Comparison of ENCODE assay signal across 15 cellular contexts in genomic region chr7:1931248-1931950, GRCh38.
DNase-seq lines count a peak whose midpoint lies in the region; ATAC-seq lines count a peak whose summit lies in the region.
"Had no signal": no experiment of that assay in that cellular context is flagged by ENCODE, and none has a peak within 500 bp of the region (broad histone marks: within the 10 kb centered on the region; RNA-seq: fewer than 3 reads in every experiment).

No MANE protein-coding gene starts in this region.

- intact Hi-C loops in CD4-positive, alpha-beta memory T cell (cut with micrococcal nuclease): no loop called here
- intact Hi-C loops in activated CD4-positive, alpha-beta memory T cell treated with anti-CD3 and anti-CD28 coated beads for 36 hours (cut with micrococcal nuclease): loop anchor here (1.0 kb wide), 1 partner anchor 8 kb away; no protein-coding TSS in a partner anchor

- no peak overlapping the region for H2BK5ac ChIP-seq in mesenchymal stem cell (ENCODE audit: low read depth, low read length, poor library complexity, severe bottlenecking)

- no peaks in the 10 kb centered on the region for H3K27me3 Mint-ChIP-seq in CD4-positive, alpha-beta memory T cell
- no peaks in the 10 kb centered on the region for H3K27me3 Mint-ChIP-seq in activated CD4-positive, alpha-beta memory T cell treated with anti-CD3 and anti-CD28 coated beads for 36 hours
- no peaks in the 10 kb centered on the region for H3K27me3 Mint-ChIP-seq in activated T-helper 17 cell treated with anti-CD3 and anti-CD28 coated beads, Interleukin-2, amount 50 U/mL, for 72 hours

- H3K4me3 ChIP-seq in CD4-positive, alpha-beta memory T cell (ENCODE audit: low read length in 2 of 2): no peak overlapping the region
- no peak overlapping the region for H3K4me3 ChIP-seq in mesenchymal stem cell (ENCODE audit: insufficient read depth in 1 of 2, low read depth in 1 of 2, low read length in 2 of 2)
- H3K4me3 ChIP-seq: psoas muscle had no signal

- H3K4me1 ChIP-seq in CD4-positive, alpha-beta memory T cell (ENCODE audit: insufficient read depth, low read length): peaks cover 32% of the 10 kb centered on the region
- H3K4me1 ChIP-seq in mesenchymal stem cell (ENCODE audit: control insufficient read depth, insufficient read depth, low read depth, low read length): peaks cover 12% of the 10 kb centered on the region
- H3K4me1 ChIP-seq: psoas muscle had no signal

- H3K9ac ChIP-seq in mesenchymal stem cell (ENCODE audit: low read length): peak overlapping the region; percentile 41

- CTCF ChIA-PET in CD4-positive, alpha-beta memory T cell (lab: Charles Lee; ENCODE audit: partially characterized antibody): no interaction called here
- CTCF ChIA-PET in activated CD4-positive, alpha-beta memory T cell treated with anti-CD3 and anti-CD28 coated beads for 36 hours (lab: Charles Lee): no interaction called here

- H3K14ac ChIP-seq in mesenchymal stem cell (ENCODE audit: low read length in 2 of 2): peak overlapping the region in 1 of 2 experiments; percentile 61

- no peak overlapping the region for H2BK15ac ChIP-seq in mesenchymal stem cell (ENCODE audit: low read depth, poor library complexity, severe bottlenecking)

- peak overlapping the region; percentile 53 for H2AK5ac ChIP-seq in mesenchymal stem cell (ENCODE audit: low read length, severe bottlenecking)

- H3K4ac ChIP-seq in mesenchymal stem cell (ENCODE audit: low read depth in 1 of 2, low read length in 2 of 2): no peak overlapping the region

- H3K9me3 Mint-ChIP-seq in CD4-positive, alpha-beta memory T cell: peaks cover 0 to 6% (median 0%) of the 10 kb centered on the region in 8 donors
- H3K9me3 Mint-ChIP-seq in activated CD4-positive, alpha-beta memory T cell treated with anti-CD3 and anti-CD28 coated beads for 36 hours: no peaks in the 10 kb centered on the region
- H3K9me3 Mint-ChIP-seq in activated T-helper 17 cell treated with anti-CD3 and anti-CD28 coated beads, Interleukin-2, amount 50 U/mL, for 72 hours: no peaks in the 10 kb centered on the region
- H3K9me3 Mint-ChIP-seq: activated T-helper 2 cell treated with anti-CD3 and anti-CD28 coated beads, Interferon-gamma antibody, Interleukin-2, Interleukin-4, amounts not matched to agents 10 μg/mL and 5 μg/mL and 100 μg/mL, durations not matched to agents 14 hours and 24 hours and 36 hours had no signal

- ATAC-seq in activated T-helper 17 cell treated with anti-CD3 and anti-CD28 coated beads, Interleukin-2, amount 50 U/mL, for 72 hours (replicated peaks): no peak
- ATAC-seq: left lobe of liver, psoas muscle had no signal

- peaks cover 31% of the 10 kb centered on the region for H3K36me3 ChIP-seq in CD4-positive, alpha-beta memory T cell (ENCODE audit: insufficient read depth, low read length)
- H3K36me3 ChIP-seq in mesenchymal stem cell (ENCODE audit: control insufficient read depth in 1 of 2, insufficient read depth in 2 of 2, low read depth in 1 of 2, low read length in 2 of 2): peaks cover 0 to 27% of the 10 kb centered on the region in 2 experiments

- H3K27me3 ChIP-seq in CD4-positive, alpha-beta memory T cell (ENCODE audit: insufficient read depth, low read length): no peaks in the 10 kb centered on the region
- no peaks in the 10 kb centered on the region for H3K27me3 ChIP-seq in mesenchymal stem cell (ENCODE audit: control insufficient read depth in 1 of 2, insufficient read depth in 1 of 2, low read length in 2 of 2)

- no peak overlapping the region for H4K91ac ChIP-seq in mesenchymal stem cell (ENCODE audit: low read length)

- DNase-seq in CD4-positive, alpha-beta memory T cell: no peak
- DNase-seq in HS-5 (ENCODE audit: low read depth) (peak; percentile 9), astrocyte of the hippocampus (ENCODE audit: low read depth, low spot score) (peak; percentile 72), mesenchymal stem cell (peak; percentile 14), DMS79 (lab: John Stamatoyannopoulos, UW) (no peak), HuH-7 (ENCODE audit: low spot score) (no peak)
- DNase-seq in activated CD4-positive, alpha-beta memory T cell treated with anti-CD3 and anti-CD28 coated beads for 36 hours: no peak
- DNase-seq: activated CD8-positive, alpha-beta memory T cell treated with anti-CD3 and anti-CD28 coated beads for 24 hours; aorta; NCI-H526 treated with DMSO at 0.1 percent for 48 hours; psoas muscle; SW 1271 had no signal

- H3K27ac ChIP-seq in CD4-positive, alpha-beta memory T cell (ENCODE audit: low read depth, low read length): no peak overlapping the region
- H3K27ac ChIP-seq in mesenchymal stem cell (ENCODE audit: low read length, poor library complexity, severe bottlenecking): no peak overlapping the region
- H3K27ac ChIP-seq: psoas muscle had no signal

- H2BK12ac ChIP-seq in mesenchymal stem cell (ENCODE audit: low read length in 2 of 2): no peak overlapping the region

- H4K8ac ChIP-seq in mesenchymal stem cell (ENCODE audit: low read length): no peak overlapping the region

- no peak overlapping the region for H3K23ac ChIP-seq in mesenchymal stem cell (ENCODE audit: low read length in 2 of 2)

- H3K4me3 Mint-ChIP-seq in CD4-positive, alpha-beta memory T cell: no peak overlapping the region
- no peak overlapping the region for H3K4me3 Mint-ChIP-seq in activated CD4-positive, alpha-beta memory T cell treated with anti-CD3 and anti-CD28 coated beads for 36 hours
- H3K4me3 Mint-ChIP-seq in activated T-helper 17 cell treated with anti-CD3 and anti-CD28 coated beads, Interleukin-2, amount 50 U/mL, for 72 hours: no peak overlapping the region

- H3K9me3 ChIP-seq in CD4-positive, alpha-beta memory T cell (ENCODE audit: control insufficient read depth in 1 of 2, low read length in 2 of 2): no peaks in the 10 kb centered on the region
- no peaks in the 10 kb centered on the region for H3K9me3 ChIP-seq in mesenchymal stem cell (ENCODE audit: control insufficient read depth, low read length)
- H3K9me3 ChIP-seq: psoas muscle had no signal

- peak overlapping the region in 1 of 2 experiments; percentile 56 for H3K18ac ChIP-seq in mesenchymal stem cell (ENCODE audit: low read depth in 1 of 2, low read length in 2 of 2)

- H3K27ac Mint-ChIP-seq in CD4-positive, alpha-beta memory T cell: peak overlapping the region in 4 of 7 donors; percentile 31 to 87 (median 52)
- H3K27ac Mint-ChIP-seq in activated CD4-positive, alpha-beta memory T cell treated with anti-CD3 and anti-CD28 coated beads for 36 hours: no peak overlapping the region
- no peak overlapping the region for H3K27ac Mint-ChIP-seq in activated T-helper 17 cell treated with anti-CD3 and anti-CD28 coated beads, Interleukin-2, amount 50 U/mL, for 72 hours
- H3K27ac Mint-ChIP-seq: activated T-helper 2 cell treated with anti-CD3 and anti-CD28 coated beads, Interferon-gamma antibody, Interleukin-2, Interleukin-4, amounts not matched to agents 10 μg/mL and 5 μg/mL and 100 μg/mL, durations not matched to agents 14 hours and 24 hours and 36 hours had no signal

- 85% methylated on average over 21 of the region's 24 CpGs for WGBS in mesenchymal stem cell

- no peak overlapping the region for H2AFZ ChIP-seq in mesenchymal stem cell (ENCODE audit: low read depth, low read length)

- peaks cover 10% of the 10 kb centered on the region for H3K79me1 ChIP-seq in mesenchymal stem cell (replicated peaks; ENCODE audit: low read length, poor library complexity, severe bottlenecking)

- POLR2A ChIA-PET in CD4-positive, alpha-beta memory T cell (lab: Charles Lee; ENCODE audit: partially characterized antibody): no interaction called here
- POLR2A ChIA-PET in activated CD4-positive, alpha-beta memory T cell treated with anti-CD3 and anti-CD28 coated beads for 36 hours (lab: Charles Lee): no interaction called here

- no peak overlapping the region for H2BK120ac ChIP-seq in mesenchymal stem cell (ENCODE audit: low read depth, low read length)

- H3K4me1 Mint-ChIP-seq in CD4-positive, alpha-beta memory T cell: peaks cover 22 to 56% (median 42%) of the 10 kb centered on the region in 4 donors
- H3K4me1 Mint-ChIP-seq in activated CD4-positive, alpha-beta memory T cell treated with anti-CD3 and anti-CD28 coated beads for 36 hours (ENCODE audit: low read depth): peaks cover 21% of the 10 kb centered on the region
- H3K4me1 Mint-ChIP-seq in activated T-helper 17 cell treated with anti-CD3 and anti-CD28 coated beads, Interleukin-2, amount 50 U/mL, for 72 hours: peaks cover 28% of the 10 kb centered on the region

- peaks cover 27 to 37% of the 10 kb centered on the region in 2 donors for H3K36me3 Mint-ChIP-seq in CD4-positive, alpha-beta memory T cell
- peaks cover 13% of the 10 kb centered on the region for H3K36me3 Mint-ChIP-seq in activated CD4-positive, alpha-beta memory T cell treated with anti-CD3 and anti-CD28 coated beads for 36 hours
- peaks cover 28% of the 10 kb centered on the region for H3K36me3 Mint-ChIP-seq in activated T-helper 17 cell treated with anti-CD3 and anti-CD28 coated beads, Interleukin-2, amount 50 U/mL, for 72 hours (ENCODE audit: low read depth)

- no peak overlapping the region for H3K4me2 ChIP-seq in mesenchymal stem cell (ENCODE audit: low read length, poor library complexity, severe bottlenecking)

Comparison
In these comparisons a context has a peak if more than half of its experiments do, and no peak if none do; other contexts are left out.
1. DNase-seq: peak in HS-5 (single experiment), astrocyte of the hippocampus (single experiment) and mesenchymal stem cell (single experiment); none in CD4-positive, alpha-beta memory T cell (0 of 5), DMS79 (single experiment), HuH-7 (single experiment) and activated CD4-positive, alpha-beta memory T cell treated with anti-CD3 and anti-CD28 coated beads for 36 hours (single experiment).
2. H3K27ac Mint-ChIP-seq: peak in CD4-positive, alpha-beta memory T cell (4 of 7); none in activated CD4-positive, alpha-beta memory T cell treated with anti-CD3 and anti-CD28 coated beads for 36 hours (single experiment) and activated T-helper 17 cell treated with anti-CD3 and anti-CD28 coated beads, Interleukin-2, amount 50 U/mL, for 72 hours (single experiment).